ENCODE assay signal across 10 cellular contexts in genomic region chr5:168879929-168880328, GRCh38.
A peak's percentile ranks its signal among the peaks of the same experiment; 100 is the strongest.
DNase-seq lines count a peak whose midpoint lies in the region; ATAC-seq, FAIRE-seq and TF ChIP-seq lines count a peak whose summit lies in the region.
"Had no signal": no experiment of that assay in that cellular context is flagged by ENCODE, and none has a peak within 500 bp of the region (broad histone marks: within the 10 kb centered on the region; RNA-seq: fewer than 3 reads in every experiment).

No MANE protein-coding gene starts in this region.

- intact Hi-C loops in lower lobe of right lung (cut with DNase I) = no loop called here

- WGBS in small intestine, 3 donors = 38 to 44% (median 38%) methylated on average over 8 of the region's 8 CpGs

- H3K27ac ChIP-seq in lower lobe of right lung = peak overlapping the region; percentile 31
- peak overlapping the region in 1 of 2 donors; percentile 36 for H3K27ac ChIP-seq in small intestine (ENCODE audit: low read depth in 1 of 2, low read length in 1 of 2)

- ATAC-seq in GM18502 (IDR thresholded peaks at IDR 0.05; ENCODE audit: poor library complexity, unreplicated experiment) (peak; percentile 94), GM21825 (IDR thresholded peaks at IDR 0.05; ENCODE audit: unreplicated experiment) (peak; percentile 91), lower lobe of right lung (no peak)
- ATAC-seq: HCT116 had no signal

- peak; percentile 56 for DNase-seq in NAMALWA (ENCODE audit: low spot score)
- no peak for DNase-seq in lower lobe of right lung
- DNase-seq in small intestine = no peak
- DNase-seq in cerebellar nuclear complex (lab: John Stamatoyannopoulos, UW) = no peak
- no peak for DNase-seq in activated CD8-positive, alpha-beta memory T cell treated with anti-CD3 and anti-CD28 coated beads, Interleukin-2, amount 50 U/mL, for 48 hours
- DNase-seq in HUDEP-2 (lab: John Stamatoyannopoulos, UW; ENCODE audit: unreplicated experiment in 76 of 76) = no peak
- DNase-seq: activated CD4-positive, alpha-beta T cell treated with anti-CD3 and anti-CD28 coated beads for 48 hours had no signal

- H3K4me1 ChIP-seq in lower lobe of right lung (peaks cover 9% of the 10 kb centered on the region), small intestine (ENCODE audit: control insufficient read depth in 2 of 2, insufficient read depth in 1 of 2, low read depth in 1 of 2, low read length in 1 of 2) (no peaks in the 10 kb centered on the region)

- H3K27me3 ChIP-seq in lower lobe of right lung (ENCODE audit: low read depth) (peaks cover 5% of the 10 kb centered on the region), small intestine (ENCODE audit: control insufficient read depth in 2 of 2, insufficient read depth in 2 of 2, low read length in 2 of 2) (no peaks in the 10 kb centered on the region)

- H3K4me3 ChIP-seq in lower lobe of right lung (no peak overlapping the region), small intestine (ENCODE audit: low read depth in 1 of 2, low read length in 2 of 2) (no peak overlapping the region)

- FAIRE-seq in small intestine (lab: Jason Lieb, UNC) = no peak

- no peaks in the 10 kb centered on the region for H3K9me3 ChIP-seq in lower lobe of right lung
- H3K9me3 ChIP-seq in small intestine (ENCODE audit: control insufficient read depth, low read depth) = no peaks in the 10 kb centered on the region

- TF ChIP-seq CTCF in lower lobe of right lung (IDR thresholded peaks at IDR 0.05) = no peak

- H3K36me3 ChIP-seq in lower lobe of right lung (no peaks in the 10 kb centered on the region), small intestine (ENCODE audit: control insufficient read depth in 2 of 2, insufficient read depth in 2 of 2, low read length in 2 of 2) (no peaks in the 10 kb centered on the region)

Comparison
In these comparisons a context has a peak if more than half of its experiments do, and no peak if none do; other contexts are left out.
1. ATAC-seq: peak in GM18502 (single experiment) and GM21825 (single experiment); none in lower lobe of right lung (0 of 2).